ENCODE assay signal across 1 cellular context in genomic region chr11:108726077-108726800, GRCh38.
TF ChIP-seq lines count a peak whose summit lies in the region.

No MANE protein-coding gene starts in this region.

TF ChIP-seq in GM23338, 12 proteins besides CTCF, POLR2A, EP300 and RAD21 (continued from another document):
- TF ChIP-seq ZNF462 (CRISPR knock-in tag; IDR thresholded peaks at IDR 0.05) (no peak), POLR2AphosphoS5 (IDR thresholded peaks at IDR 0.05; ENCODE audit: low read depth) (no peak), EZH2 (IDR thresholded peaks at IDR 0.05; ENCODE audit: low read depth, unreplicated experiment) (no peak), ETS1 (IDR thresholded peaks at IDR 0.05) (no peak), ZNF331 (CRISPR knock-in tag; IDR thresholded peaks at IDR 0.05; ENCODE audit: low read depth) (no peak), ZNF114 (CRISPR knock-in tag; IDR thresholded peaks at IDR 0.05) (no peak), JUNB (IDR thresholded peaks at IDR 0.05; ENCODE audit: unreplicated experiment) (no peak), REST (IDR thresholded peaks at IDR 0.05; ENCODE audit: unreplicated experiment) (no peak)
